Comparison of ENCODE assay signal across 11 cellular contexts in genomic region chr2:69945447-69945846, GRCh38. TPM values are rescaled to one million over a fixed set of nuclear protein-coding genes. Genes with fewer than 3 reads are reported as not detected.
A peak's percentile ranks its signal among the peaks of the same experiment; 100 is the strongest.
DNase-seq lines count a peak whose midpoint lies in the region; TF ChIP-seq lines count a peak whose summit lies in the region.
"Had no signal": no experiment of that assay in that cellular context is flagged by ENCODE, and none has a peak within 500 bp of the region (broad histone marks: within the 10 kb centered on the region; RNA-seq: fewer than 3 reads in every experiment).

No MANE protein-coding gene starts in this region.

- no peaks in the 10 kb centered on the region for H3K79me2 ChIP-seq in hepatocyte

- H4K20me1 ChIP-seq in hepatocyte (ENCODE audit: insufficient read depth, poor library complexity, severe bottlenecking) = no peaks in the 10 kb centered on the region

- DNase-seq in activated naive CD4-positive, alpha-beta T cell treated with Interleukin-2 at 50 U/mL for 16 hours = no peak
- peak; percentile 76 for DNase-seq in UCSD-AML1 (lab: John Stamatoyannopoulos, UW; ENCODE audit: unreplicated experiment)
- peak; percentile 63 for DNase-seq in right atrium auricular region (ENCODE audit: low spot score)
- peak; percentile 70 for DNase-seq in ureter (ENCODE audit: low spot score)
- no peak for DNase-seq in medulla oblongata (ENCODE audit: extremely low spot score)
- DNase-seq in hepatocyte (ENCODE audit: low spot score) = no peak
- no peak for DNase-seq in effector CD8-positive, alpha-beta T cell (lab: John Stamatoyannopoulos, UW)
- DNase-seq: C1 segment of cervical spinal cord, GOT3, NCI-H2171 treated with DMSO at 0.1 percent for 48 hours had no signal

- TF ChIP-seq CTCF in right atrium auricular region (IDR thresholded peaks at IDR 0.05) (no peak), hepatocyte (IDR thresholded peaks at IDR 0.05; ENCODE audit: poor library complexity) (no peak)

- H3K4me2 ChIP-seq in hepatocyte = no peak overlapping the region

- no peaks in the 10 kb centered on the region for H3K9me3 Mint-ChIP-seq in activated naive CD4-positive, alpha-beta T cell treated with anti-CD3 and anti-CD28 coated beads, Interleukin-2, amount 50 U/mL, for 24 hours

- H3K36me3 Mint-ChIP-seq in activated naive CD4-positive, alpha-beta T cell treated with anti-CD3 and anti-CD28 coated beads, Interleukin-2, amount 50 U/mL, for 24 hours = peaks cover 3% of the 10 kb centered on the region

- H3K4me3 Mint-ChIP-seq in activated naive CD4-positive, alpha-beta T cell treated with anti-CD3 and anti-CD28 coated beads, Interleukin-2, amount 50 U/mL, for 24 hours = peak overlapping the region; percentile 26

- H3K4me3 ChIP-seq in right atrium auricular region (no peak overlapping the region), hepatocyte (no peak overlapping the region)

- H3K27me3 ChIP-seq in right atrium auricular region (no peaks in the 10 kb centered on the region), hepatocyte (no peaks in the 10 kb centered on the region)

- H3K4me1 ChIP-seq in right atrium auricular region = no peaks in the 10 kb centered on the region
- H3K4me1 ChIP-seq in hepatocyte (ENCODE audit: insufficient read depth) = peaks cover 7% of the 10 kb centered on the region

- no peak overlapping the region for H3K27ac ChIP-seq in right atrium auricular region
- no peak overlapping the region for H3K27ac ChIP-seq in hepatocyte

- H2AFZ ChIP-seq in hepatocyte = no peak overlapping the region

- H3K4me1 Mint-ChIP-seq in activated naive CD4-positive, alpha-beta T cell treated with anti-CD3 and anti-CD28 coated beads, Interleukin-2, amount 50 U/mL, for 24 hours = peaks cover 37% of the 10 kb centered on the region

- H3K36me3 ChIP-seq in right atrium auricular region (peaks cover 4% of the 10 kb centered on the region), hepatocyte (replicated peaks; ENCODE audit: insufficient read depth, low read depth) (no peaks in the 10 kb centered on the region)

- H3K9me3 ChIP-seq in right atrium auricular region (no peaks in the 10 kb centered on the region), hepatocyte (ENCODE audit: low read depth) (no peaks in the 10 kb centered on the region)

- H3K27me3 Mint-ChIP-seq in activated naive CD4-positive, alpha-beta T cell treated with anti-CD3 and anti-CD28 coated beads, Interleukin-2, amount 50 U/mL, for 24 hours = no peaks in the 10 kb centered on the region

- 98% methylated on average over 7 of the region's 8 CpGs for WGBS in hepatocyte (ENCODE audit: low lambda C conversion rate, missing lambda C conversion rate)

- H3K27ac Mint-ChIP-seq in activated naive CD4-positive, alpha-beta T cell treated with anti-CD3 and anti-CD28 coated beads, Interleukin-2, amount 50 U/mL, for 24 hours = peak overlapping the region; percentile 35

- no peaks in the 10 kb centered on the region for H3K9me2 ChIP-seq in hepatocyte (replicated peaks; ENCODE audit: insufficient read depth)

RNA-seq across cellular contexts. Expression of gene ASPRV1, which starts 16.0 kb away (rescaled TPM):
- total RNA-seq in right atrium auricular region = under 1 TPM; 0.33 to 0.83 TPM
- total RNA-seq in ureter = 1.7 TPM
- 0.24 and 0.73 TPM in 2 replicates for total RNA-seq in hepatocyte
- polyA plus RNA-seq in hepatocyte = 0.66 TPM in 1 of 2 replicates, not detected in the other

RNA-seq across cellular contexts. Expression of gene MXD1, which starts 30.5 kb away (rescaled TPM):
- 1 to 10 TPM; 4.4 to 4.7 TPM for total RNA-seq in right atrium auricular region
- 11.8 TPM for total RNA-seq in ureter
- 25.8 and 29.7 TPM in 2 replicates for total RNA-seq in hepatocyte
- 41.8 and 45.4 TPM in 2 replicates for polyA plus RNA-seq in hepatocyte

RNA-seq across cellular contexts. Expression of gene SNRNP27, which starts 51.7 kb away (rescaled TPM):
- total RNA-seq in right atrium auricular region (10 to 100 TPM; 61.7 to 73.3 TPM), ureter (34.8 TPM), hepatocyte (43.1 and 58.4 TPM in 2 replicates)
- polyA plus RNA-seq in hepatocyte = 65.5 and 66.3 TPM in 2 replicates

Comparison
In these comparisons a context has a peak if more than half of its experiments do, and no peak if none do; other contexts are left out.
1. DNase-seq: peak in UCSD-AML1 (single experiment), right atrium auricular region (single experiment) and ureter (single experiment); none in activated naive CD4-positive, alpha-beta T cell treated with Interleukin-2 at 50 U/mL for 16 hours (single experiment), medulla oblongata (single experiment), hepatocyte (single experiment) and effector CD8-positive, alpha-beta T cell (single experiment).